In the genomic region with DNA sequence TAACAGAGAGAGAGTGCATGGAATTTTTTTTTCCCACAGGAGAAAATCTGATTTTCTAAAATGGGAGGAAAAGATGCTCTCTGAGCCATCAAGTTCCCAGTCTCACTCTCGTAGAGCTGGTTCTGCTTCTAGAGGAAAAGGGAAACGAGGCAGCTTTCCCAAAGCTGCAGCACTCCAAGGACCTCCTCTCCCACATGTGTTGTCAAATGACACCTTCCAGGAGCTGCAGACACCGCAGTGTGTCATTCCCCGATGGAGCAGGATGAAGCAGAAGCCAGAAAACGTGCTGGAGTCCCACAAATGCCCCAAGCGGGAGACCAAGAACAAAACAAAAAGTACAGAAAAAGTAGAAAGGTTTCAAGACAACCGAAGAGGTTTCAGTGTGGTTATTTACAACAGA, we compare ENCODE assay signal across 31 cellular contexts.
"Had no signal": no experiment of that assay in that cellular context is flagged by ENCODE, and none has a peak within 500 bp of the region (broad histone marks: within the 10 kb centered on the region; RNA-seq: fewer than 3 reads in every experiment).

No MANE protein-coding gene starts in this region.

- H3K27ac ChIP-seq: cardiac muscle cell, esophagus muscularis mucosa, foreskin keratinocyte, gastrocnemius medialis, WERI-Rb-1 had no signal

- H3K27me3 ChIP-seq: cardiac muscle cell, esophagus muscularis mucosa, foreskin keratinocyte, gastrocnemius medialis had no signal

- H3K36me3 ChIP-seq: cardiac muscle cell had no signal

- H3K27ac Mint-ChIP-seq: activated B cell treated with CpG ODN at 0.5 μM for 24 hours; activated CD8-positive, alpha-beta T cell treated with anti-CD3 and anti-CD28 coated beads for 36 hours; activated naive CD8-positive, alpha-beta T cell; activated T-helper 17 cell treated with anti-CD3 and anti-CD28 coated beads, Interleukin-2, amount 50 U/mL, for 72 hours; effector memory CD8-positive, alpha-beta T cell; T-helper 17 cell; T-helper 2 cell treated with Interferon-gamma antibody and Interleukin-4, amounts not matched to agents 5 μg/mL and 100 μg/mL, for 36 hours had no signal

- ATAC-seq: activated CD4-positive, CD25-positive, alpha-beta regulatory T cell treated with anti-CD3 and anti-CD28 coated beads, Interleukin-2, amount 50 U/mL, for 24 hours; activated CD8-positive, alpha-beta T cell treated with anti-CD3 and anti-CD28 coated beads for 36 hours; activated T-cell treated with anti-CD3 and anti-CD28 coated beads, Interleukin-2, amount 50 U/mL, for 4 hours; activated T-helper 17 cell treated with anti-CD3 and anti-CD28 coated beads, Interleukin-2, amount 50 U/mL, for 72 hours; effector memory CD8-positive, alpha-beta T cell; foreskin keratinocyte; gastrocnemius medialis; T-helper 17 cell had no signal

- H3K4me1 Mint-ChIP-seq: activated B cell treated with CpG ODN at 0.5 μM for 24 hours had no signal

- H3K4me1 ChIP-seq: foreskin keratinocyte had no signal

- H3K9me3 ChIP-seq: gastrocnemius medialis had no signal

- H3K4me3 ChIP-seq: cardiac muscle cell, esophagus muscularis mucosa, gastrocnemius medialis had no signal

- DNase-seq: activated B cell treated with CpG ODN at 0.5 μM for 24 hours; activated CD4-positive, alpha-beta T cell treated with anti-CD3 and anti-CD28 coated beads for 48 hours; activated CD4-positive, alpha-beta T cell treated with anti-CD3 and anti-CD28 coated beads, Interleukin-2, amount 50 U/mL, for 1 hour; activated CD4-positive, alpha-beta T cell treated with anti-CD3 and anti-CD28 coated beads, Interleukin-2, amount 50 U/mL, for 48 hours; activated CD8-positive, alpha-beta memory T cell treated with anti-CD3 and anti-CD28 coated beads for 24 hours; activated CD8-positive, alpha-beta T cell treated with anti-CD3 and anti-CD28 coated beads for 36 hours; activated effector memory CD4-positive, alpha-beta T cell treated with Interleukin-2 at 50 U/mL for 16 hours; activated gamma-delta T cell treated with Interleukin-2 at 50 U/mL for 16 hours; activated naive CD4-positive, alpha-beta T cell treated with anti-CD3 and anti-CD28 coated beads, Interleukin-2, amount 50 U/mL, for 16 hours; activated naive CD4-positive, alpha-beta T cell treated with Interleukin-2 at 50 U/mL for 16 hours; activated T-cell treated with anti-CD3 and anti-CD28 coated beads, Interleukin-2, amount 50 U/mL, for 4 hours; amniotic stem cell; cortex of kidney; dermis blood vessel endothelial cell; effector CD4-positive, alpha-beta T cell; effector memory CD8-positive, alpha-beta T cell; erythroblast; foreskin keratinocyte; gastrocnemius medialis; glutamatergic neuron; T-helper 1 cell; T-helper 17 cell; T1000; WERI-Rb-1 had no signal

- H3K27me3 Mint-ChIP-seq: activated B cell treated with CpG ODN at 0.5 μM for 24 hours; activated CD8-positive, alpha-beta T cell treated with anti-CD3 and anti-CD28 coated beads for 36 hours; activated naive CD8-positive, alpha-beta T cell; activated T-helper 17 cell treated with anti-CD3 and anti-CD28 coated beads, Interleukin-2, amount 50 U/mL, for 72 hours; central memory CD8-positive, alpha-beta T cell; effector memory CD8-positive, alpha-beta T cell; T-helper 17 cell had no signal

- H3K4me3 Mint-ChIP-seq: activated B cell treated with CpG ODN at 0.5 μM for 24 hours; activated CD8-positive, alpha-beta T cell treated with anti-CD3 and anti-CD28 coated beads for 36 hours; activated naive CD8-positive, alpha-beta T cell; activated T-cell treated with anti-CD3 and anti-CD28 coated beads, Interleukin-2, amount 50 U/mL, for 4 hours; activated T-helper 17 cell treated with anti-CD3 and anti-CD28 coated beads, Interleukin-2, amount 50 U/mL, for 72 hours; central memory CD8-positive, alpha-beta T cell; effector memory CD8-positive, alpha-beta T cell; T-helper 17 cell; T-helper 2 cell treated with Interferon-gamma antibody and Interleukin-4, amounts not matched to agents 5 μg/mL and 100 μg/mL, for 36 hours had no signal
